Comparison of ENCODE assay signal across 20 cellular contexts in the genomic region with DNA sequence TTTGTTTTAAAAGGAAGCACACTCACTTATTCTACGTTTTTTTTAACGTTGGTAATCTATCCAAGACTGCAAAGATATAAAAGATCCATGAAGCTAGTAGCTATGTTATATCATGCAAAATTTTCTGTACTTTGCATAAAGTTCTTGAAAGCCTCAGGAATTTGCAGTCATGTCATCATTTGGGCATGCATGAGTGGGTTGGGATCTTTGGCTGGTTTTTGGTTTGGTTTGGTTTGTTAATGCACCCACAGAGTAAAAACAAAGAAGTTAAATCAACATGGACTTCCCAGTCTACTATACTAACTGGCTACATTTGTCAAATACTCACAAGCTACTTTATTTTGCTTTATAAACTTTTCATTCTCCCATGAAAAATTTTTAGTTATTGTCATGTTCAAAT. TPM values are rescaled to one million over a fixed set of nuclear protein-coding genes. Genes with fewer than 3 reads are reported as not detected.
A peak's percentile ranks its signal among the peaks of the same experiment; 100 is the strongest.
DNase-seq lines count a peak whose midpoint lies in the region; ATAC-seq and TF ChIP-seq lines count a peak whose summit lies in the region.
"Had no signal": no experiment of that assay in that cellular context is flagged by ENCODE, and none has a peak within 500 bp of the region (broad histone marks: within the 10 kb centered on the region; RNA-seq: fewer than 3 reads in every experiment).

No MANE protein-coding gene starts in this region.

- no peaks in the 10 kb centered on the region for H3K27me3 Mint-ChIP-seq in chondrocyte (ENCODE audit: low read depth)

- no peak overlapping the region for H3K4me3 Mint-ChIP-seq in chondrocyte (ENCODE audit: unreplicated experiment)
- H3K4me3 Mint-ChIP-seq: activated CD4-positive, alpha-beta memory T cell treated with anti-CD3 and anti-CD28 coated beads, Interleukin-2, amount 10 ng/mL, durations not matched to agents 7 days and 5 days had no signal

- no peaks in the 10 kb centered on the region for H3K9me3 Mint-ChIP-seq in chondrocyte (ENCODE audit: low read depth)
- H3K9me3 Mint-ChIP-seq: activated CD4-positive, alpha-beta memory T cell treated with anti-CD3 and anti-CD28 coated beads, Interleukin-2, amount 10 ng/mL, durations not matched to agents 7 days and 5 days had no signal

- H3K4me1 Mint-ChIP-seq in chondrocyte (ENCODE audit: low read depth), result peaks cover 16% of the 10 kb centered on the region
- H3K4me1 Mint-ChIP-seq: activated CD4-positive, alpha-beta memory T cell treated with anti-CD3 and anti-CD28 coated beads, Interleukin-2, amount 10 ng/mL, durations not matched to agents 7 days and 5 days had no signal

- peak overlapping the region; percentile 28 for H3K27ac Mint-ChIP-seq in chondrocyte (ENCODE audit: unreplicated experiment)
- H3K27ac Mint-ChIP-seq: activated CD4-positive, alpha-beta memory T cell treated with anti-CD3 and anti-CD28 coated beads, Interleukin-2, amount 10 ng/mL, durations not matched to agents 7 days and 5 days had no signal

- H3K36me3 Mint-ChIP-seq in chondrocyte (ENCODE audit: low read depth), result no peaks in the 10 kb centered on the region

- ATAC-seq in HG02938 (IDR thresholded peaks at IDR 0.05; ENCODE audit: unreplicated experiment), result no peak
- no peak for ATAC-seq in HG03432 (IDR thresholded peaks at IDR 0.05; ENCODE audit: unreplicated experiment)
- ATAC-seq: stimulated activated naive CD8-positive, alpha-beta T cell treated with anti-CD3 and anti-CD28 coated beads, Interleukin-15, Interleukin-2, amounts not matched to agents 100 U/mL and 50 U/mL, for 24 hours had no signal

- peak; percentile 43 for DNase-seq in AG20443 (ENCODE audit: low spot score)
- DNase-seq in NCI-H1048 (lab: John Stamatoyannopoulos, UW), result peak; percentile 5
- no peak for DNase-seq in chondrocyte (ENCODE audit: low spot score)
- peak; percentile 63 for DNase-seq in myocyte (ENCODE audit: low read depth)
- no peak for DNase-seq in NCI-H1930 (lab: John Stamatoyannopoulos, UW)
- DNase-seq in GM13976 (ENCODE audit: low spot score), result no peak
- DNase-seq: activated CD4-positive, alpha-beta memory T cell treated with anti-CD3 and anti-CD28 coated beads, Interleukin-2, amount 10 ng/mL, durations not matched to agents 7 days and 5 days; AML-193; aorta; dermis blood vessel endothelial cell; erythroblast; left ventricle myocardium inferior; MM.1S; NCI-H2081 treated with DMSO at 0.1 percent for 48 hours; posterior cingulate gyrus; stimulated activated CD4-positive, alpha-beta T cell treated with anti-CD3 and anti-CD28 coated beads, Interleukin-12 subunit alpha, Interleukin-12 subunit beta, amount 100 ng/mL, for 4 hours; stimulated activated naive CD8-positive, alpha-beta T cell treated with anti-CD3 and anti-CD28 coated beads, Interleukin-15, Interleukin-2, amounts not matched to agents 100 U/mL and 50 U/mL, for 24 hours; SW 1271 had no signal

- in situ Hi-C loops in GM13976 (cut with MboI; ENCODE audit: low sequenced_read_pairs, unreplicated experiment), result no loop called here

- TF ChIP-seq CTCF in chondrocyte (IDR thresholded peaks at IDR 0.05), result no peak
- no peak for TF ChIP-seq CTCF in GM13976 (IDR thresholded peaks at IDR 0.05; ENCODE audit: borderline replicate concordance, control extremely low read depth, extremely low read depth, insufficient read depth, missing control alignments)

RNA-seq across cellular contexts. Expression of a gene that starts 26.1 kb away (rescaled TPM):
- total RNA-seq in chondrocyte (not detected in 3 replicates), myocyte (not detected in 2 replicates)
- not detected for polyA plus RNA-seq in myocyte (2012)
- total RNA-seq: activated CD4-positive, alpha-beta memory T cell treated with anti-CD3 and anti-CD28 coated beads, Interleukin-2, amount 10 ng/mL, durations not matched to agents 7 days and 5 days; aorta; dermis blood vessel endothelial cell; left ventricle myocardium inferior had no signal
- polyA plus RNA-seq: aorta had no signal

Comparison
In these comparisons a context has a peak if more than half of its experiments do, and no peak if none do; other contexts are left out.
1. DNase-seq: peak in AG20443 (single experiment), NCI-H1048 (single experiment) and myocyte (single experiment); none in chondrocyte (single experiment), NCI-H1930 (0 of 2) and GM13976 (single experiment).